In the genomic region with DNA sequence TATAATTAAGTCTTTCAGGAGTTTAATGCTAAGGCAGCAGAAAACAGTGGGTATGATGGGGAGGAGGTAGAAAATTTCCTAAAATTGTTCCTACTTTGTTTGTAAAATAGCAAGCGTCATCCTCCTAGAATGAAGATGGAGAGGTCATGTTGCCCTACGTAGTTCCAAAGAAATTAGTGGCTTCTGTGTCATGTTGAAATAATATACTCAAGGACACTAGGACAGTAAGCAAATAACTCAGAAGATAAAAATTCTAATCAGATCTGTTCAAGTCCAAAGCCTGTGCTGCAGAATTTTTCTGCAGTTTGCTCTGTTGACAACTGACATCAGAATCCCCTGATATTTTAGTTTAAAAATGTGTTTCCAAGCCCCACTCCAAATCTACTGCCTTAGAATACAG, we compare ENCODE assay signal across 32 cellular contexts.
DNase-seq lines count a peak whose midpoint lies in the region; ATAC-seq and TF ChIP-seq lines count a peak whose summit lies in the region.
"Had no signal": no experiment of that assay in that cellular context is flagged by ENCODE, and none has a peak within 500 bp of the region (broad histone marks: within the 10 kb centered on the region; RNA-seq: fewer than 3 reads in every experiment).

No MANE protein-coding gene starts in this region.

- H3K9me3 Mint-ChIP-seq in CD14-positive monocyte, result peaks cover 0 to 4% (median 4%) of the 10 kb centered on the region in 7 donors
- H3K9me3 Mint-ChIP-seq: CD4-positive, alpha-beta T cell; CD4-positive, CD25-positive, alpha-beta regulatory T cell; CD8-positive, alpha-beta memory T cell; CD8-positive, alpha-beta T cell had no signal

- no peak overlapping the region for H3K4me2 ChIP-seq in Karpas-422 (ENCODE audit: low read depth, low read length, poor library complexity, severe bottlenecking)
- H3K4me2 ChIP-seq: A549; BLaER1; BLaER1 treated with 17β-estradiol and CSF1 and Interleukin-3, amounts not matched to agents 10 nM and 100 nM had no signal

- H3K4me1 ChIP-seq in Karpas-422 (ENCODE audit: low read length) (peaks cover 2% of the 10 kb centered on the region; the same call in 1 of the 2 replicates), left lung (no peaks in the 10 kb centered on the region), lung (ENCODE audit: control insufficient read depth in 2 of 2, insufficient read depth in 2 of 2, low read length in 2 of 2) (no peaks in the 10 kb centered on the region)
- H3K4me1 ChIP-seq: A549, BE2C, Caco-2 had no signal

- no peak overlapping the region for H3K27ac Mint-ChIP-seq in CD14-positive monocyte
- H3K27ac Mint-ChIP-seq: B cell; CD4-positive, alpha-beta memory T cell; CD4-positive, alpha-beta T cell; CD4-positive, CD25-positive, alpha-beta regulatory T cell; CD8-positive, alpha-beta memory T cell; CD8-positive, alpha-beta T cell had no signal

- TF ChIP-seq CTCF in left lung (IDR thresholded peaks at IDR 0.05), result no peak
- TF ChIP-seq CTCF in lung (IDR thresholded peaks at IDR 0.05; ENCODE audit: control extremely low read depth, extremely low read depth), result no peak
- no peak for TF ChIP-seq CTCF in CD14-positive monocyte (IDR thresholded peaks at IDR 0.05)

- H3K36me3 ChIP-seq in Karpas-422 (ENCODE audit: insufficient read depth, low read length) (no peaks in the 10 kb centered on the region), left lung (no peaks in the 10 kb centered on the region), lung (ENCODE audit: control insufficient read depth in 2 of 2, insufficient read depth in 2 of 2, low read length in 2 of 2) (no peaks in the 10 kb centered on the region)
- H3K36me3 ChIP-seq: BE2C; BLaER1; BLaER1 treated with 17β-estradiol and CSF1 and Interleukin-3, amounts not matched to agents 10 nM and 100 nM had no signal

- peak overlapping the region; percentile 65 for H2AFZ ChIP-seq in Karpas-422 (ENCODE audit: low read length)

- no peak overlapping the region for H3K4me3 Mint-ChIP-seq in CD14-positive monocyte
- H3K4me3 Mint-ChIP-seq: B cell; CD4-positive, alpha-beta memory T cell; CD4-positive, alpha-beta T cell; CD4-positive, CD25-positive, alpha-beta regulatory T cell; CD8-positive, alpha-beta memory T cell; CD8-positive, alpha-beta T cell had no signal

- no peaks in the 10 kb centered on the region for H3K9me2 ChIP-seq in Karpas-422 (replicated peaks; ENCODE audit: insufficient read depth, low read length)

- no peaks in the 10 kb centered on the region for H3K79me2 ChIP-seq in Karpas-422 (ENCODE audit: low read length)

- H3K27ac ChIP-seq in Karpas-422 (ENCODE audit: low read length) (no peak overlapping the region), left lung (no peak overlapping the region), lung (ENCODE audit: low read depth in 1 of 2, low read length in 1 of 2) (no peak overlapping the region)
- H3K27ac ChIP-seq: 22Rv1; A549; BLaER1; BLaER1 treated with 17β-estradiol and CSF1 and Interleukin-3, amounts not matched to agents 10 nM and 100 nM; C4-2B had no signal

- ATAC-seq in left lung (peak; percentile 73), lung (ENCODE audit: insufficient read depth, low FRiP score) (peak; percentile 27), Right ventricle myocardium inferior (no peak)
- ATAC-seq: A549; CD8-positive, alpha-beta T cell had no signal

- intact Hi-C loops in left lung (cut with DNase I), result no loop called here
- intact Hi-C loops in Right ventricle myocardium inferior (cut with DNase I), result no loop called here
- intact Hi-C loops in CD14-positive monocyte (cut with micrococcal nuclease), result no loop called here

- no peak overlapping the region for H3K4me3 ChIP-seq in Karpas-422 (ENCODE audit: low read length)
- no peak overlapping the region for H3K4me3 ChIP-seq in left lung
- no peak overlapping the region for H3K4me3 ChIP-seq in lung
- H3K4me3 ChIP-seq: A549; BLaER1; BLaER1 treated with 17β-estradiol and CSF1 and Interleukin-3, amounts not matched to agents 10 nM and 100 nM had no signal

- H3K36me3 Mint-ChIP-seq in CD14-positive monocyte, result no peaks in the 10 kb centered on the region
- H3K36me3 Mint-ChIP-seq: CD4-positive, alpha-beta memory T cell; CD4-positive, CD25-positive, alpha-beta regulatory T cell; CD8-positive, alpha-beta memory T cell; CD8-positive, alpha-beta T cell had no signal

- no peaks in the 10 kb centered on the region for H4K20me1 ChIP-seq in Karpas-422 (ENCODE audit: insufficient read depth, low read depth, low read length)
- H4K20me1 ChIP-seq: BLaER1; BLaER1 treated with 17β-estradiol and CSF1 and Interleukin-3, amounts not matched to agents 10 nM and 100 nM had no signal

- DNase-seq in Karpas-422 (no peak), left lung (no peak), lung (ENCODE audit: low spot score) (no peak), Right ventricle myocardium inferior (ENCODE audit: missing footprints) (no peak), CD14-positive monocyte (ENCODE audit: low spot score) (no peak), T-helper 2 cell (no peak)
- DNase-seq: 8988T; ACHN; AML-193; BE2C; C1 segment of cervical spinal cord; Caco-2; Calu3; CD4-positive, alpha-beta memory T cell; CD4-positive, alpha-beta T cell; CD4-positive, CD25-positive, alpha-beta regulatory T cell; CD8-positive, alpha-beta memory T cell; CD8-positive, alpha-beta T cell; COR-L47; DMS 273 treated with DMSO at 0.1 percent for 48 hours; DMS153; DMS53; DMS79; DMS79 treated with DMSO at 0.1 percent for 48 hours; DND-41; EL had no signal

- H3K27me3 Mint-ChIP-seq in CD14-positive monocyte (ENCODE audit: low read depth in 3 of 3), result peaks cover 0 to 3% (median 1%) of the 10 kb centered on the region in 3 donors
- H3K27me3 Mint-ChIP-seq: B cell had no signal

- H3K4me1 Mint-ChIP-seq in CD14-positive monocyte, result no peaks in the 10 kb centered on the region
- H3K4me1 Mint-ChIP-seq: B cell; CD4-positive, alpha-beta memory T cell; CD8-positive, alpha-beta memory T cell had no signal

- WGBS in lung, 2 donors, result 49 to 79% methylated on average over 2 of the region's 2 CpGs

- H3K9me3 ChIP-seq in Karpas-422 (ENCODE audit: low read length), result no peaks in the 10 kb centered on the region
- no peaks in the 10 kb centered on the region for H3K9me3 ChIP-seq in left lung
- H3K9me3 ChIP-seq in lung (ENCODE audit: control insufficient read depth in 2 of 2, insufficient read depth in 1 of 2, low read length in 1 of 2), result no peaks in the 10 kb centered on the region
- H3K9me3 ChIP-seq: A549, BE2C, Caco-2 had no signal

- no peak overlapping the region for H3K9ac ChIP-seq in Karpas-422 (ENCODE audit: low read length)
- H3K9ac ChIP-seq: BLaER1; BLaER1 treated with 17β-estradiol and CSF1 and Interleukin-3, amounts not matched to agents 10 nM and 100 nM had no signal

- no peaks in the 10 kb centered on the region for H3K27me3 ChIP-seq in Karpas-422 (ENCODE audit: low read length)
- H3K27me3 ChIP-seq in left lung, result no peaks in the 10 kb centered on the region
- no peaks in the 10 kb centered on the region for H3K27me3 ChIP-seq in lung (ENCODE audit: control insufficient read depth, insufficient read depth)
- H3K27me3 ChIP-seq: BLaER1; BLaER1 treated with 17β-estradiol and CSF1 and Interleukin-3, amounts not matched to agents 10 nM and 100 nM had no signal
